18 cellular contexts compared by ENCODE assay signal in the genomic region with DNA sequence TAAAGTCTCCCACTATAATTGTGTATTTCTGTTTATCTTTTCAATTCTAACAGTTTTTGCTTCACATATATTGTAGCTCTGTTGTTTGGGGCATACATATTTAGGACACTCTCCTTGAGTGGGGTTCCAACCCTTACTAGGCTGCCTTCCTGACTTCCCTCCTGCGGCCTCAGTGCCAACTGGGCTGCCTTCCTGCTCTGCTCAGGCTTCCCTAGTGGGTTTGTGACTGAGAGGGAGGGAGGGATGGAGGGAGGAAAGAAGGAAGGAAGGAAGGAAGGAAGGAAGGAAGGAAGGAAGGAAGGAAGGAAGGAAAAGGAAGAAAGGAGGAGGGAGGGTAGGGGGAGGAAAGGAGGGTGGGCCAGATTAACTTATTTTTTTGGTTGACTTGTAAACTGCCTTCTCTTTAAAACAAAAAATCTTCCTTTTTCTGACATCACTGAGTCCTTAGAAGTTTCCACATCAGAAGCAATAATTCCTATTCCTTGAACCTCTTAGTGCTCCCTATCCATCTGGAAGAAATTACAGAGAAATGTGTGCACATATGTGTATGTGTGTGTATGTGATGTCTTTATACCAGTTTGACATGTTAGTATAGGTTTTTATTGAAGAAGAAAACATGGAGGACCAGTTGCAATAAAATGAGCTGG.
DNase-seq lines count a peak whose midpoint lies in the region; ATAC-seq and TF ChIP-seq lines count a peak whose summit lies in the region.
"Had no signal": no experiment of that assay in that cellular context is flagged by ENCODE, and none has a peak within 500 bp of the region (broad histone marks: within the 10 kb centered on the region; RNA-seq: fewer than 3 reads in every experiment).

No MANE protein-coding gene starts in this region.

- H3K9me3 Mint-ChIP-seq in CD4-positive, alpha-beta T cell: peaks cover 2% of the 10 kb centered on the region
- peaks cover 8% of the 10 kb centered on the region for H3K9me3 Mint-ChIP-seq in nephron

- no peaks in the 10 kb centered on the region for H3K27me3 ChIP-seq in CD4-positive, alpha-beta T cell (ENCODE audit: control insufficient read depth, insufficient read depth, low read length)
- H3K27me3 ChIP-seq: MG63, pancreas, stomach had no signal

- H3K36me3 Mint-ChIP-seq in CD4-positive, alpha-beta T cell (ENCODE audit: low read depth): peaks cover 91% of the 10 kb centered on the region
- H3K36me3 Mint-ChIP-seq in nephron (ENCODE audit: low read depth): peaks cover 7% of the 10 kb centered on the region

- no peaks in the 10 kb centered on the region for H3K27me3 Mint-ChIP-seq in CD4-positive, alpha-beta T cell
- no peaks in the 10 kb centered on the region for H3K27me3 Mint-ChIP-seq in nephron (ENCODE audit: low read depth)

- TF ChIP-seq CTCF in CD4-positive, alpha-beta T cell (IDR thresholded peaks at IDR 0.05): no peak
- TF ChIP-seq CTCF in nephron (IDR thresholded peaks at IDR 0.05; ENCODE audit: unreplicated experiment in 3 of 3) (no peak), GM10248 (IDR thresholded peaks at IDR 0.05; ENCODE audit: control extremely low read depth, extremely low read depth, low read depth, missing control alignments) (no peak)

- intact Hi-C loops in CD4-positive, alpha-beta T cell (cut with DNase I, micrococcal nuclease): loop anchor here in 1 of 2 experiments (5.0 kb wide), 1 partner anchor 35 kb away; no protein-coding TSS in a partner anchor

- no peaks in the 10 kb centered on the region; the same call in 1 of the 2 replicates for H3K36me3 ChIP-seq in KOPT-K1 (ENCODE audit: insufficient read depth, low read length)
- H3K36me3 ChIP-seq: MG63, pancreas had no signal

- DNase-seq in CD4-positive, alpha-beta T cell: no peak
- no peak for DNase-seq in NK-92 (lab: John Stamatoyannopoulos, UW; ENCODE audit: unreplicated experiment)
- no peak for DNase-seq in GM10248 (ENCODE audit: extremely low spot score)
- DNase-seq: activated CD4-positive, alpha-beta T cell treated with anti-CD3 and anti-CD28 coated beads for 4 hours; effector CD8-positive, alpha-beta T cell; hippocampal formation; MG63; mucosa of descending colon; NCI-H1930; NCI-H446 treated with DMSO at 0.1 percent for 48 hours; pancreas; SIG-M5; stomach; T1000 had no signal

- POLR2A ChIA-PET in CD4-positive, alpha-beta T cell (lab: Charles Lee): no interaction called here
- POLR2A ChIA-PET in GM10248 (lab: Yijun Ruan, JAX): no interaction called here

- no peak for ATAC-seq in CD4-positive, alpha-beta T cell (ENCODE audit: poor library complexity)
- ATAC-seq in GM21576 (IDR thresholded peaks at IDR 0.05; ENCODE audit: unreplicated experiment): no peak
- ATAC-seq: mucosa of descending colon, pancreas had no signal

- CTCF ChIA-PET in CD4-positive, alpha-beta T cell (lab: Charles Lee): no interaction called here
- CTCF ChIA-PET in GM10248 (lab: Yijun Ruan, JAX): interaction anchor here (1.0 to 2.2 kb wide), 2 partner anchors 15 to 42 kb away, joined by 3 to 6 read pairs; no protein-coding TSS in a partner anchor

- peaks cover 83% of the 10 kb centered on the region for H3K4me1 Mint-ChIP-seq in CD4-positive, alpha-beta T cell (ENCODE audit: low read depth)
- peaks cover 15% of the 10 kb centered on the region for H3K4me1 Mint-ChIP-seq in nephron

- peak overlapping the region; percentile 75 for H3K27ac Mint-ChIP-seq in CD4-positive, alpha-beta T cell
- peak overlapping the region in 2 of 3 experiments; percentile 15 to 69 for H3K27ac Mint-ChIP-seq in nephron

- H3K9me3 ChIP-seq in CD4-positive, alpha-beta T cell (ENCODE audit: control insufficient read depth, low read length): no peaks in the 10 kb centered on the region
- no peaks in the 10 kb centered on the region for H3K9me3 ChIP-seq in KOPT-K1 (ENCODE audit: insufficient read depth, low read length, poor library complexity, severe bottlenecking)
- H3K9me3 ChIP-seq: MG63, mucosa of descending colon, pancreas, stomach had no signal

- H3K27ac ChIP-seq in CD4-positive, alpha-beta T cell (ENCODE audit: low read depth, low read length): no peak overlapping the region
- H3K27ac ChIP-seq in KOPT-K1 (ENCODE audit: low read depth, low read length, poor library complexity, severe bottlenecking) (peak overlapping the region; percentile 61), angular gyrus (ENCODE audit: low read depth, low read length) (peak overlapping the region; percentile 93)
- H3K27ac ChIP-seq: pancreas, stomach had no signal

- no peak overlapping the region for H3K4me3 Mint-ChIP-seq in CD4-positive, alpha-beta T cell
- no peak overlapping the region for H3K4me3 Mint-ChIP-seq in nephron
